Comparison of ENCODE assay signal across 10 cellular contexts in genomic region chr17:78822552-78822951, GRCh38. TPM values are rescaled to one million over a fixed set of nuclear protein-coding genes. Genes with fewer than 3 reads are reported as not detected.
DNase-seq lines count a peak whose midpoint lies in the region; ATAC-seq, FAIRE-seq and TF ChIP-seq lines count a peak whose summit lies in the region.
"Had no signal": no experiment of that assay in that cellular context is flagged by ENCODE, and none has a peak within 500 bp of the region (broad histone marks: within the 10 kb centered on the region; RNA-seq: fewer than 3 reads in every experiment).

No MANE protein-coding gene starts in this region.

- H3K36me3 ChIP-seq in GM12878 (ENCODE audit: control insufficient read depth in 2 of 2, insufficient read depth in 2 of 2, low read length in 1 of 2) = peaks cover 50 to 52% of the 10 kb centered on the region in 2 experiments
- peaks cover 72 to 94% of the 10 kb centered on the region in 2 experiments for H3K36me3 ChIP-seq in HepG2 (replicated peaks in 1 of 2; ENCODE audit: control insufficient read depth in 1 of 2, insufficient read depth in 2 of 2, low read length in 2 of 2)

- H3K27ac ChIP-seq in GM12878 (ENCODE audit: control insufficient read depth, insufficient read depth) (no peak overlapping the region), HepG2 (ENCODE audit: extremely low read length, insufficient read depth, low read length) (no peak overlapping the region)
- H3K27ac ChIP-seq: Peyer's patch, testis had no signal

- TF ChIP-seq CTCF in AG09309 (IDR thresholded peaks at IDR 0.05; ENCODE audit: control insufficient read depth, insufficient read depth, low read depth, low read length, missing control alignments) = no peak
- no peak for TF ChIP-seq CTCF in GM12878 (IDR thresholded peaks at IDR 0.05 in 2 of 3, conservative IDR thresholded peaks at IDR 0.05 in 1 of 3; ENCODE audit: control insufficient read depth in 2 of 3, extremely low read depth in 1 of 3, insufficient read depth in 1 of 3, low read depth in 3 of 3, low read length in 3 of 3)
- TF ChIP-seq CTCF in HepG2 (CRISPR knock-in tag; IDR thresholded peaks at IDR 0.05) = no peak

- FAIRE-seq in GM12878 (lab: Jason Lieb, UNC) (no peak), HepG2 (lab: Jason Lieb, UNC) (no peak)

- CTCF ChIA-PET in GM12878 (lab: Yijun Ruan, JAX) (no interaction called here), HepG2 (lab: Yijun Ruan, JAX; ENCODE audit: low intra/inter-chr PET ratio, low total read pairs) (no interaction called here)

- intact Hi-C loops in GM12878 (cut with micrococcal nuclease; ENCODE audit: unreplicated experiment) (no loop called here), HepG2 (cut with micrococcal nuclease; ENCODE audit: unreplicated experiment) (no loop called here)

- H3K27me3 ChIP-seq in GM12878 (replicated peaks in 1 of 2; ENCODE audit: control insufficient read depth in 2 of 2, insufficient read depth in 2 of 2, low read length in 1 of 2) (no peaks in the 10 kb centered on the region), HepG2 (ENCODE audit: control insufficient read depth in 1 of 2, insufficient read depth in 2 of 2, low read length in 2 of 2) (no peaks in the 10 kb centered on the region)
- H3K27me3 ChIP-seq: Peyer's patch, testis had no signal

- H2AFZ ChIP-seq in GM12878 (ENCODE audit: control insufficient read depth, low read depth, low read length) (no peak overlapping the region), HepG2 (ENCODE audit: low read length) (no peak overlapping the region)

- in situ Hi-C loops in GM12878 (cut with MboI) (no loop called here), HepG2 (cut with HindIII; ENCODE audit: extremely low pct_ligation_motif_present, low pct_unique_long_range_greater_than_20kb) (no loop called here)

- SMC1A ChIA-PET in GM12878 (lab: Charles Lee; ENCODE audit: uncharacterized antibody, unreplicated experiment) = no interaction called here

- RAD21 ChIA-PET in GM12878 (lab: Charles Lee; ENCODE audit: unreplicated experiment) = no interaction called here

- TF ChIP-seq RAD21 in GM12878 (IDR thresholded peaks at IDR 0.05; ENCODE audit: insufficient read depth, low read depth, low read length) (no peak), HepG2 (CRISPR knock-in tag; IDR thresholded peaks at IDR 0.05) (no peak)

- POLR2A ChIA-PET in GM12878 (lab: Charles Lee) (no interaction called here), HepG2 (lab: Yijun Ruan, JAX) (interaction anchor here (1.1 kb wide), 1 partner anchor 9 kb away, joined by 4 read pairs; no protein-coding TSS in a partner anchor)

- 94% methylated on average over 12 of the region's 14 CpGs for WGBS in GM12878 (ENCODE audit: insufficient coverage, insufficient replicate concordance, low lambda C conversion rate, missing lambda C conversion rate)
- 97% methylated on average over 12 of the region's 14 CpGs for WGBS in HepG2 (ENCODE audit: low lambda C conversion rate)

- H3K79me2 ChIP-seq in GM12878 (ENCODE audit: control insufficient read depth, insufficient read depth, low read length) (no peaks in the 10 kb centered on the region; the same call in 1 of the 2 replicates), HepG2 (ENCODE audit: insufficient read depth, low read length) (peaks cover 3% of the 10 kb centered on the region)

- H3K4me1 ChIP-seq in GM12878 (ENCODE audit: control insufficient read depth, insufficient read depth, low read length) (no peaks in the 10 kb centered on the region), HepG2 (ENCODE audit: insufficient read depth, low read length) (0 out of 2 replicates have a peak, but pooled peaks cover 7% of the 10 kb centered on the region)
- H3K4me1 ChIP-seq: testis had no signal

- H4K20me1 ChIP-seq in GM12878 (ENCODE audit: control insufficient read depth, insufficient read depth) (no peaks in the 10 kb centered on the region), HepG2 (ENCODE audit: insufficient read depth, low read length) (peaks cover 6% of the 10 kb centered on the region)

- TF ChIP-seq EP300 in GM12878 (IDR thresholded peaks at IDR 0.05; ENCODE audit: borderline replicate concordance in 1 of 2, control insufficient read depth in 1 of 2, low read depth in 2 of 2, low read length in 2 of 2) (no peak), HepG2 (IDR thresholded peaks at IDR 0.05; ENCODE audit: low read depth in 2 of 2, low read length in 2 of 2) (no peak), HepG2 (CRISPR knock-in tag; IDR thresholded peaks at IDR 0.05; ENCODE audit: borderline replicate concordance) (no peak)

- TF ChIP-seq POLR2A in GM12878 (IDR thresholded peaks at IDR 0.05; ENCODE audit: low read depth, low read length) (no peak), HepG2 (IDR thresholded peaks at IDR 0.05; ENCODE audit: insufficient read depth in 1 of 2, low read depth in 2 of 2, low read length in 2 of 2) (no peak)

- H3K9ac ChIP-seq in GM12878 (ENCODE audit: control insufficient read depth, insufficient read depth, low read length) (no peak overlapping the region), HepG2 (ENCODE audit: insufficient read depth, low read depth, low read length) (no peak overlapping the region)

- DNase-seq in AG09309 (ENCODE audit: low read depth) = peak; percentile 94
- DNase-seq in HS-5 (ENCODE audit: low read depth) = peak; percentile 87
- DNase-seq in GM12878 (ENCODE audit: low read depth, low spot score) = no peak
- no peak for DNase-seq in HepG2 (ENCODE audit: low spot score)
- DNase-seq in HuH-7 (ENCODE audit: low spot score) = no peak
- DNase-seq in SHP77 (lab: John Stamatoyannopoulos, UW) = no peak
- no peak for DNase-seq in OCI-M1 (lab: John Stamatoyannopoulos, UW)
- DNase-seq: Peyer's patch, testis had no signal

- TSS peak; percentile 43 for BruUV-seq in GM12878 (replicated peaks; lab: Mats Ljungman, UMichigan)
- BruUV-seq in HepG2 (replicated peaks; lab: Mats Ljungman, UMichigan) = no TSS peak

- ATAC-seq in GM12878 = no peak
- ATAC-seq in HepG2 = no peak; the same call in 2 of the 3 replicates
- no peak for ATAC-seq in GM21723 (IDR thresholded peaks at IDR 0.05; ENCODE audit: unreplicated experiment)

- H3K9me3 ChIP-seq in GM12878 (replicated peaks; ENCODE audit: control insufficient read depth, insufficient read depth, low read length) (no peaks in the 10 kb centered on the region), HepG2 (ENCODE audit: low read length) (no peaks in the 10 kb centered on the region)
- H3K9me3 ChIP-seq: Peyer's patch, testis had no signal

- H3K4me2 ChIP-seq in GM12878 (ENCODE audit: control insufficient read depth, insufficient read depth) (no peak overlapping the region), HepG2 (ENCODE audit: low read depth, low read length) (no peak overlapping the region)

- H3K4me3 ChIP-seq in AG09309 (ENCODE audit: control insufficient read depth, low read depth, low read length) (peak overlapping the region; percentile 12; the same call in 1 of the 2 replicates), GM12878 (no peak overlapping the region), HepG2 (replicated peaks in 1 of 3; ENCODE audit: insufficient read depth in 1 of 3, low read depth in 2 of 3, low read length in 3 of 3) (no peak overlapping the region)
- H3K4me3 ChIP-seq: Peyer's patch, testis had no signal

RNA-seq across cellular contexts. Expression of gene USP36, which starts 18.1 kb away (rescaled TPM):
- 132 and 138 TPM in 2 replicates for total RNA-seq in GM12878 (2013; cell fraction: nucleolus; rRNA removed)
- total RNA-seq in GM12878 (2014; rRNA removed) = 13.6 and 19.7 TPM in 2 replicates
- total RNA-seq in GM12878 (2014; rRNA removed; fragmentation: Illumina TruSeq; extraction: Trizol) = 15.6 and 18.5 TPM in 2 replicates
- total RNA-seq in GM12878 (2021) = 65.7 and 72.6 TPM in 2 replicates
- polyA plus RNA-seq in GM12878 (2011; ENCODE audit: low read depth) = 30.5 TPM
- 19.2 and 35.0 TPM in 2 replicates for polyA plus RNA-seq in GM12878 (2011; rRNA removed)
- 25.6 and 32.8 TPM in 2 replicates for polyA plus RNA-seq in GM12878 (2011; cell fraction: cytosol; rRNA removed)
- polyA plus RNA-seq in GM12878 (2011; cell fraction: nucleus; rRNA removed) = 105 and 115 TPM in 2 replicates
- polyA plus RNA-seq in GM12878 (2012) = 45.1 and 52.4 TPM in 2 replicates
- 36.0 and 43.0 TPM in 2 replicates for polyA plus RNA-seq in GM12878 (2014; fragmentation: Illumina TruSeq; extraction: Trizol)
- polyA plus RNA-seq in GM12878 (2014; fragmentation: Nextera tagmentation; extraction: Ambion mirVana) = 10 to 100 TPM in 1 of 2 experiments, 1 to 10 TPM in 1; 7.2 to 12.4 TPM
- 33.1 and 41.6 TPM in 2 replicates for polyA plus RNA-seq in GM12878 (2014; rRNA removed)
- polyA plus RNA-seq in GM12878 (2016; fragmentation: Nextera tagmentation; extraction: Ambion mirVana) = 10 to 100 TPM; 34.1 to 34.8 TPM
- 43.5 and 52.6 TPM in 2 replicates for polyA minus RNA-seq in GM12878 (2011; rRNA and poly(A)+ RNA removed)
- 8.3 and 19.9 TPM in 2 replicates for polyA minus RNA-seq in GM12878 (2011; cell fraction: cytosol; rRNA and poly(A)+ RNA removed)
- polyA minus RNA-seq in GM12878 (2011; cell fraction: nucleus; rRNA and poly(A)+ RNA removed) = 28.8 and 38.0 TPM in 2 replicates
- 29.6 and 30.7 TPM in 2 replicates for total RNA-seq in HepG2 (2016; rRNA removed; fragmentation: Illumina TruSeq; extraction: Trizol)
- total RNA-seq in HepG2 (2016; cell fraction: cytosol; rRNA removed; fragmentation: Illumina TruSeq; extraction: Trizol; ENCODE audit: low read depth) = 17.6 and 21.4 TPM in 2 replicates
- total RNA-seq in HepG2 (2016; cell fraction: insoluble cytoplasmic fraction; rRNA removed; fragmentation: Illumina TruSeq; extraction: Trizol) = 29.5 and 30.6 TPM in 2 replicates
- 23.9 and 28.0 TPM in 2 replicates for total RNA-seq in HepG2 (2016; cell fraction: membrane; rRNA removed; fragmentation: Illumina TruSeq; extraction: Trizol)
- total RNA-seq in HepG2 (2016; cell fraction: nucleus; rRNA removed; fragmentation: Illumina TruSeq; extraction: Trizol) = 45.6 and 50.9 TPM in 2 replicates
- polyA plus RNA-seq in HepG2 (2011; rRNA removed) = 45.9 and 49.4 TPM in 2 replicates
- 22.4 and 27.2 TPM in 2 replicates for polyA plus RNA-seq in HepG2 (2011; cell fraction: cytosol; rRNA removed)
- 148 and 160 TPM in 2 replicates for polyA plus RNA-seq in HepG2 (2011; cell fraction: nucleus; rRNA removed)
- polyA plus RNA-seq in HepG2 (2012) = 49.1 and 55.7 TPM in 2 replicates
- polyA plus RNA-seq in HepG2 (2016; cell fraction: cytosol; fragmentation: Illumina TruSeq; extraction: Trizol; ENCODE audit: low read depth) = 1.6 and 2.3 TPM in 2 replicates
- 22.1 and 28.5 TPM in 2 replicates for polyA plus RNA-seq in HepG2 (2016; cell fraction: insoluble cytoplasmic fraction; fragmentation: Illumina TruSeq; extraction: Trizol; ENCODE audit: low read depth)
- polyA plus RNA-seq in HepG2 (2016; cell fraction: membrane; fragmentation: Illumina TruSeq; extraction: Trizol; ENCODE audit: low read depth) = 6.8 and 7.2 TPM in 2 replicates
- polyA plus RNA-seq in HepG2 (2016; cell fraction: nucleus; fragmentation: Illumina TruSeq; extraction: Trizol; ENCODE audit: insufficient read depth, low read depth) = 90.2 and 93.2 TPM in 2 replicates
- polyA minus RNA-seq in HepG2 (2011; rRNA and poly(A)+ RNA removed; ENCODE audit: low replicate concordance) = 82.7 and 86.0 TPM in 2 replicates
- 18.0 and 21.4 TPM in 2 replicates for polyA minus RNA-seq in HepG2 (2011; cell fraction: cytosol; rRNA and poly(A)+ RNA removed)
- 71.6 and 79.7 TPM in 2 replicates for polyA minus RNA-seq in HepG2 (2011; cell fraction: nucleus; rRNA and poly(A)+ RNA removed)

RNA-seq across cellular contexts. Expression of gene CYTH1, which starts 40.5 kb away (rescaled TPM):
- total RNA-seq in GM12878 (2013; cell fraction: nucleolus; rRNA removed) = 559 and 619 TPM in 2 replicates
- total RNA-seq in GM12878 (2014; rRNA removed) = 92.6 and 97.8 TPM in 2 replicates
- 130 and 134 TPM in 2 replicates for total RNA-seq in GM12878 (2014; rRNA removed; fragmentation: Illumina TruSeq; extraction: Trizol)
- total RNA-seq in GM12878 (2021) = 165 and 167 TPM in 2 replicates
- polyA plus RNA-seq in GM12878 (2011; ENCODE audit: low read depth) = 88.3 TPM
- 141 and 188 TPM in 2 replicates for polyA plus RNA-seq in GM12878 (2011; rRNA removed)
- polyA plus RNA-seq in GM12878 (2011; cell fraction: cytosol; rRNA removed) = 170 and 179 TPM in 2 replicates
- polyA plus RNA-seq in GM12878 (2011; cell fraction: nucleus; rRNA removed) = 778 and 997 TPM in 2 replicates
- 136 and 161 TPM in 2 replicates for polyA plus RNA-seq in GM12878 (2012)
- 160 and 179 TPM in 2 replicates for polyA plus RNA-seq in GM12878 (2014; fragmentation: Illumina TruSeq; extraction: Trizol)
- 10 to 100 TPM in 1 of 2 experiments, 1 to 10 TPM in 1; 6.6 to 11.8 TPM for polyA plus RNA-seq in GM12878 (2014; fragmentation: Nextera tagmentation; extraction: Ambion mirVana)
- 162 and 172 TPM in 2 replicates for polyA plus RNA-seq in GM12878 (2014; rRNA removed)
- 100 to 1,000 TPM; 138 to 153 TPM for polyA plus RNA-seq in GM12878 (2016; fragmentation: Nextera tagmentation; extraction: Ambion mirVana)
- polyA minus RNA-seq in GM12878 (2011; rRNA and poly(A)+ RNA removed) = 135 and 140 TPM in 2 replicates
- polyA minus RNA-seq in GM12878 (2011; cell fraction: cytosol; rRNA and poly(A)+ RNA removed) = 38.6 and 44.8 TPM in 2 replicates
- polyA minus RNA-seq in GM12878 (2011; cell fraction: nucleus; rRNA and poly(A)+ RNA removed) = 165 and 192 TPM in 2 replicates
- 20.1 and 21.3 TPM in 2 replicates for total RNA-seq in HepG2 (2016; rRNA removed; fragmentation: Illumina TruSeq; extraction: Trizol)
- total RNA-seq in HepG2 (2016; cell fraction: cytosol; rRNA removed; fragmentation: Illumina TruSeq; extraction: Trizol; ENCODE audit: low read depth) = 4.6 and 4.8 TPM in 2 replicates
- total RNA-seq in HepG2 (2016; cell fraction: insoluble cytoplasmic fraction; rRNA removed; fragmentation: Illumina TruSeq; extraction: Trizol) = 20.2 and 20.6 TPM in 2 replicates
- 12.9 and 13.2 TPM in 2 replicates for total RNA-seq in HepG2 (2016; cell fraction: membrane; rRNA removed; fragmentation: Illumina TruSeq; extraction: Trizol)
- total RNA-seq in HepG2 (2016; cell fraction: nucleus; rRNA removed; fragmentation: Illumina TruSeq; extraction: Trizol) = 21.3 and 24.7 TPM in 2 replicates
- 48.9 and 66.5 TPM in 2 replicates for polyA plus RNA-seq in HepG2 (2011; rRNA removed)
- 36.2 and 36.3 TPM in 2 replicates for polyA plus RNA-seq in HepG2 (2011; cell fraction: cytosol; rRNA removed)
- polyA plus RNA-seq in HepG2 (2011; cell fraction: nucleus; rRNA removed) = 233 and 263 TPM in 2 replicates
- polyA plus RNA-seq in HepG2 (2012) = 33.2 and 38.1 TPM in 2 replicates
- polyA plus RNA-seq in HepG2 (2016; cell fraction: cytosol; fragmentation: Illumina TruSeq; extraction: Trizol; ENCODE audit: low read depth) = 2.0 TPM in 2 replicates
- 22.9 and 27.1 TPM in 2 replicates for polyA plus RNA-seq in HepG2 (2016; cell fraction: insoluble cytoplasmic fraction; fragmentation: Illumina TruSeq; extraction: Trizol; ENCODE audit: low read depth)
- 7.5 and 8.2 TPM in 2 replicates for polyA plus RNA-seq in HepG2 (2016; cell fraction: membrane; fragmentation: Illumina TruSeq; extraction: Trizol; ENCODE audit: low read depth)
- 48.3 and 49.0 TPM in 2 replicates for polyA plus RNA-seq in HepG2 (2016; cell fraction: nucleus; fragmentation: Illumina TruSeq; extraction: Trizol; ENCODE audit: insufficient read depth, low read depth)
- 20.1 and 43.0 TPM in 2 replicates for polyA minus RNA-seq in HepG2 (2011; rRNA and poly(A)+ RNA removed; ENCODE audit: low replicate concordance)
- polyA minus RNA-seq in HepG2 (2011; cell fraction: cytosol; rRNA and poly(A)+ RNA removed) = 16.4 and 17.8 TPM in 2 replicates
- polyA minus RNA-seq in HepG2 (2011; cell fraction: nucleus; rRNA and poly(A)+ RNA removed) = 66.4 and 72.6 TPM in 2 replicates

Comparison
In these comparisons a context has a peak if more than half of its experiments do, and no peak if none do; other contexts are left out.
1. DNase-seq: peak in AG09309 (single experiment) and HS-5 (single experiment); none in GM12878 (single experiment), HepG2 (single experiment), HuH-7 (single experiment), SHP77 (0 of 2) and OCI-M1 (single experiment).